Comparison of ENCODE assay signal across 15 cellular contexts in the genomic region with DNA sequence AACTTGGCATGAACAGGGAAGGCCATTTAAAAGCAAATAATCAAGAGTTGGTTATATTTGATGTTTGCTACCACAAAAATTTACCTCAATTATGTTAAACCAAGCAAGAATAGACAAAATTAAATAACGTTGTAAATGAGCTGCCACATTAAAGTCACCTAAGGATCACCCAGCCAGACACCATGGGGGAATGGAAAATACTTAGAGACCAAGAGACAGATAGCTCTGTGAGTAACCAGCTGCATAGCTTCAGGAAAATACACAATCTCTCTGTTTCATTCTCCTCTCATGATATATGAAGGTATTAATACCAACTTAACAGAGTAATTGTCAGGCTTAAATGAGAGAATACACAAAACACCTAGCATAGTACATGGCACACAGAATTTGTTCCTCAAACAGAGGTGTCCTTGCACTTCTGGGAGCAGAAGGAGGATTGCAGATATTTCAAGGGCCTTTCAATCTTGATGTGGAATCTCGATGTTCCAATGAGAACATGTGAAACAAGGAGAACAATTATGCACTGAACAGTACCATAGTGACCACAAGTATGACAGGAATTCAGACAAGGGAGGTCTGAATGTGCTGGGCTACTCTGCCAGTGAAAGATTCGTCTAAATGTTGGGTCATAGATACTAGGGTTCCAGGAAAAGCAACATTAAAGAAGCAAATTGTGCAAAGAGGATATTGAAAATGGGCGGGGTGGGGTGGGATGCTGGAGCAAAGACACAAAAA. TPM values are rescaled to one million over a fixed set of nuclear protein-coding genes. Genes with fewer than 3 reads are reported as not detected.
DNase-seq lines count a peak whose midpoint lies in the region; ATAC-seq and TF ChIP-seq lines count a peak whose summit lies in the region.
"Had no signal": no experiment of that assay in that cellular context is flagged by ENCODE, and none has a peak within 500 bp of the region (broad histone marks: within the 10 kb centered on the region; RNA-seq: fewer than 3 reads in every experiment).

No MANE protein-coding gene starts in this region.

- no peaks in the 10 kb centered on the region for H3K4me1 Mint-ChIP-seq in activated naive CD8-positive, alpha-beta T cell treated with anti-CD3 and anti-CD28 coated beads for 36 hours

- H4K20me1 ChIP-seq in Karpas-422 (ENCODE audit: insufficient read depth, low read depth, low read length) (no peaks in the 10 kb centered on the region), hepatocyte (ENCODE audit: insufficient read depth, poor library complexity, severe bottlenecking) (no peaks in the 10 kb centered on the region)

- H3K36me3 Mint-ChIP-seq in activated naive CD8-positive, alpha-beta T cell treated with anti-CD3 and anti-CD28 coated beads for 36 hours = no peaks in the 10 kb centered on the region

- H3K4me1 ChIP-seq in Karpas-422 (ENCODE audit: low read length) (peaks cover 52% of the 10 kb centered on the region), left lung (no peaks in the 10 kb centered on the region), hepatocyte (ENCODE audit: insufficient read depth) (no peaks in the 10 kb centered on the region)

- H3K4me3 Mint-ChIP-seq in activated naive CD8-positive, alpha-beta T cell treated with anti-CD3 and anti-CD28 coated beads for 36 hours = no peak overlapping the region

- CTCF ChIA-PET in AG04449 (lab: Yijun Ruan, JAX) = no interaction called here

- no peaks in the 10 kb centered on the region for H3K36me3 ChIP-seq in Karpas-422 (ENCODE audit: insufficient read depth, low read length)
- H3K36me3 ChIP-seq in brain microvascular endothelial cell (replicated peaks) = no peaks in the 10 kb centered on the region
- no peaks in the 10 kb centered on the region for H3K36me3 ChIP-seq in left lung
- H3K36me3 ChIP-seq in hepatocyte (replicated peaks; ENCODE audit: insufficient read depth, low read depth) = no peaks in the 10 kb centered on the region
- H3K36me3 ChIP-seq: MG63, upper lobe of left lung had no signal

- H3K9me3 Mint-ChIP-seq in activated naive CD8-positive, alpha-beta T cell treated with anti-CD3 and anti-CD28 coated beads for 36 hours = no peaks in the 10 kb centered on the region

- H3K9me3 ChIP-seq in Karpas-422 (ENCODE audit: low read length) (no peaks in the 10 kb centered on the region), left lung (no peaks in the 10 kb centered on the region), hepatocyte (ENCODE audit: low read depth) (no peaks in the 10 kb centered on the region)
- H3K9me3 ChIP-seq: MG63, upper lobe of left lung had no signal

- H3K4me3 ChIP-seq in AG04449 (ENCODE audit: low read depth, low read length) (no peak overlapping the region), Karpas-422 (ENCODE audit: low read length) (no peak overlapping the region), brain microvascular endothelial cell (ENCODE audit: low read depth, low read length) (no peak overlapping the region), left lung (no peak overlapping the region), hepatocyte (no peak overlapping the region)
- H3K4me3 ChIP-seq: lung, MG63, upper lobe of left lung had no signal

- TF ChIP-seq CTCF in AG04449 (IDR thresholded peaks at IDR 0.05; ENCODE audit: insufficient read depth, low read length, missing control alignments) (no peak), brain microvascular endothelial cell (IDR thresholded peaks at IDR 0.05; ENCODE audit: low read depth, low read length, missing control alignments) (no peak), left lung (IDR thresholded peaks at IDR 0.05) (no peak), hepatocyte (IDR thresholded peaks at IDR 0.05; ENCODE audit: poor library complexity) (no peak)

- ATAC-seq in left lung = peak; percentile 84

- POLR2A ChIA-PET in AG04449 (lab: Yijun Ruan, JAX) = no interaction called here

- no peak overlapping the region for H3K9ac ChIP-seq in Karpas-422 (ENCODE audit: low read length)

- H3K4me2 ChIP-seq in Karpas-422 (ENCODE audit: low read depth, low read length, poor library complexity, severe bottlenecking) (peak overlapping the region; percentile 3), hepatocyte (no peak overlapping the region)

- H3K79me2 ChIP-seq in Karpas-422 (ENCODE audit: low read length) (peaks cover 93% of the 10 kb centered on the region), hepatocyte (no peaks in the 10 kb centered on the region)

- no peak overlapping the region; the same call in 1 of the 2 replicates for H3K27ac ChIP-seq in Karpas-422 (ENCODE audit: low read length)
- H3K27ac ChIP-seq in brain microvascular endothelial cell = no peak overlapping the region
- no peak overlapping the region for H3K27ac ChIP-seq in left lung
- H3K27ac ChIP-seq in hepatocyte = no peak overlapping the region
- H3K27ac ChIP-seq: upper lobe of left lung had no signal

- H3K27ac Mint-ChIP-seq in activated naive CD8-positive, alpha-beta T cell treated with anti-CD3 and anti-CD28 coated beads for 36 hours = no peak overlapping the region

- H3K9me2 ChIP-seq in Karpas-422 (replicated peaks; ENCODE audit: insufficient read depth, low read length) (no peaks in the 10 kb centered on the region), hepatocyte (replicated peaks; ENCODE audit: insufficient read depth) (no peaks in the 10 kb centered on the region)

- in situ Hi-C loops in brain microvascular endothelial cell (cut with HindIII; ENCODE audit: low pct_ligation_motif_present, low sequenced_read_pairs) = no loop called here

- H3K27me3 ChIP-seq in Karpas-422 (ENCODE audit: low read length) (no peaks in the 10 kb centered on the region), brain microvascular endothelial cell (replicated peaks) (no peaks in the 10 kb centered on the region), left lung (no peaks in the 10 kb centered on the region), hepatocyte (no peaks in the 10 kb centered on the region)
- H3K27me3 ChIP-seq: upper lobe of left lung had no signal

- DNase-seq in AG04449 (ENCODE audit: low read depth, low spot score) (peak; percentile 3), Karpas-422 (no peak), brain microvascular endothelial cell (peak; percentile 15), left lung (no peak), HT-29 (ENCODE audit: low spot score) (no peak), hepatocyte (ENCODE audit: low spot score) (no peak), midbrain (lab: John Stamatoyannopoulos, UW) (no peak)
- no peak for DNase-seq in activated naive CD8-positive, alpha-beta T cell treated with anti-CD3 and anti-CD28 coated beads for 36 hours
- DNase-seq: AML-193, anterior cingulate cortex, DMS79, MG63, NCI-H2171, upper lobe of left lung had no signal

- 78% methylated on average over 4 of the region's 4 CpGs for WGBS in hepatocyte (ENCODE audit: low lambda C conversion rate, missing lambda C conversion rate)

- H2AFZ ChIP-seq in Karpas-422 (ENCODE audit: low read length) (no peak overlapping the region), hepatocyte (no peak overlapping the region)

- peaks cover 1% of the 10 kb centered on the region for H3K27me3 Mint-ChIP-seq in activated naive CD8-positive, alpha-beta T cell treated with anti-CD3 and anti-CD28 coated beads for 36 hours

- intact Hi-C loops in left lung (cut with DNase I) = no loop called here

RNA-seq across cellular contexts. Expression of a gene that starts 18.6 kb away (rescaled TPM):
- total RNA-seq in Karpas-422 (2014; rRNA removed; shearing (Covaris generic); ENCODE audit: low replicate concordance) = 39.5 and 58.7 TPM in 2 replicates
- total RNA-seq in left lung (1 to 10 TPM in 1 of 2 donors, under 1 TPM in 1; 0.73 to 4.4 TPM), hepatocyte (4.3 and 6.1 TPM in 2 replicates)
- total RNA-seq in HT-29 (2014; rRNA removed; shearing (Covaris generic)) = 0.03 and 0.26 TPM in 2 replicates
- 1.4 and 3.8 TPM in 2 replicates for polyA plus RNA-seq in hepatocyte
- total RNA-seq in activated naive CD8-positive, alpha-beta T cell treated with anti-CD3 and anti-CD28 coated beads for 36 hours = under 1 TPM; 0.58 to 0.98 TPM

Comparison
In these comparisons a context has a peak if more than half of its experiments do, and no peak if none do; other contexts are left out.
1. DNase-seq: peak in AG04449 (single experiment) and brain microvascular endothelial cell (single experiment); none in Karpas-422 (single experiment), left lung (0 of 2), HT-29 (single experiment), hepatocyte (single experiment), activated naive CD8-positive, alpha-beta T cell treated with anti-CD3 and anti-CD28 coated beads for 36 hours (single experiment) and midbrain (single experiment).